Comparison of ENCODE assay signal across 14 cellular contexts in genomic region chr15:69513450-69513849, GRCh38.
"Had no signal": no experiment of that assay in that cellular context is flagged by ENCODE, and none has a peak within 500 bp of the region (broad histone marks: within the 10 kb centered on the region; RNA-seq: fewer than 3 reads in every experiment).

No MANE protein-coding gene starts in this region.

- H3K4me3 ChIP-seq: breast epithelium, left ventricle myocardium inferior, mucosa of descending colon, thoracic aorta, upper lobe of right lung had no signal

- H3K36me3 ChIP-seq: breast epithelium, left ventricle myocardium inferior, thoracic aorta, upper lobe of right lung had no signal

- DNase-seq: activated CD4-positive, alpha-beta T cell treated with anti-CD3 and anti-CD28 coated beads, Interleukin-2, amount 10 ng/mL, durations not matched to agents 7 days and 5 days; activated CD4-positive, CD25-positive, alpha-beta regulatory T cell; activated naive CD4-positive, alpha-beta T cell treated with Interleukin-2 at 50 U/mL for 16 hours; aorta; cerebellar nuclear complex; effector memory CD8-positive, alpha-beta T cell; foreskin keratinocyte; left ventricle myocardium inferior; mucosa of descending colon; naive thymus-derived CD8-positive, alpha-beta T cell; T1000; upper lobe of right lung had no signal

- H3K27me3 ChIP-seq: breast epithelium had no signal

- H3K27ac ChIP-seq: breast epithelium, foreskin keratinocyte, left ventricle myocardium inferior, thoracic aorta, upper lobe of right lung had no signal

- H3K4me1 ChIP-seq: breast epithelium, foreskin keratinocyte, left ventricle myocardium inferior, upper lobe of right lung had no signal

- H3K9me3 ChIP-seq: breast epithelium, left ventricle myocardium inferior, mucosa of descending colon, thoracic aorta, upper lobe of right lung had no signal
